8 cellular contexts compared by ENCODE assay signal in the genomic region with DNA sequence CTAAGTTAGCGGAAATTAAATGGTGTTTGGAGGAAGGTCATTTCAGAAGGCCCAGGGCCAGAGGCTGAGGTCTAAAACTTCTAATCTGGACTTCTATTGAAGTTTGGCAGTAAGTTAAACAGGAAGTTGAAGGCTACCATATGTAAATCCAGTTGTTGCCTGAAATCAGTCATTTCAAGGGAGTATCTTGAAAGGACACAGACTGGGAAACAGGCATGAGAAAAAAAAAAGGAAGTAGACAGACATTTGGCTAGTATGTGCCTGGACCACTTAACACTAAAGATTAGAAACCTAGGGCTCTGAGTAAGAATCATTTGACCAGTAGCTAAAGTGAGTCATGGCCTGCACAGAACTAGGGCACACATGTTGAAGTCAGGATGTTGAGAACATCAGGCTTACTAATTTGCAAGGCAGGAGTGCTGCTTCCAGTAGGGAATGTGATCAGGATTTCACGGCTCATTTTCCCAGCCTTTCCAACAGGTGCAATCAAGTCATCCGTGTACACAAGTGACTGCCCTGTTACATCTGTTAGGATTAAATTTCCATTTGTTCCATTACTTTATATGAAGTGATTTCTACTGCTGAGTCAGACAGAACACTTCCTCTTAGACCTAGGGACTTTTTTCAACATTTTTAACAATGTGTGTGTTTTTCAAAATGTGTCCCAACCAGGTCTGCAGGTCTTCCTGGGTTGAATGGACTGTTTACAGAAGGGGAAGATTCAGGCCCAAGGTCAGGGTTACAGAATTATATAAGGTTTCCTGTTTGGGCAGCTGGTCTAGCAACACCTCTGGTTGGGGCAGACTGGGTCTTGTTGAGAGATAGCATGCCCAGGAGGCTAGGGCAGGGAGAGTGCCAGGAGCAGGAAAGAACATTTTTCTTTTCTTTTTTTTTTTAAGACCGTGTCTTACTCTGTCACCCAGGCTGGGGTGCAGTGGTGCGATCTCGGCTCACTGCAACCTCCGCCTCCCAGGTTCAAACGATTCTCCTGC.
A peak's percentile ranks its signal among the peaks of the same experiment; 100 is the strongest.
DNase-seq lines count a peak whose midpoint lies in the region; ATAC-seq, FAIRE-seq and TF ChIP-seq lines count a peak whose summit lies in the region.

No MANE protein-coding gene starts in this region.

- TF ChIP-seq POLR2A in breast epithelium (IDR thresholded peaks at IDR 0.05), result no peak

- no peaks in the 10 kb centered on the region for H3K9me3 Mint-ChIP-seq in stimulated activated effector memory CD8-positive, alpha-beta T cell treated with anti-CD3 and anti-CD28 coated beads, Interleukin-12 subunit alpha, Interleukin-12 subunit beta, amount 100 ng/mL, for 72 hours

- DNase-seq in SHP77 treated with DMSO at 0.1 percent for 48 hours (lab: John Stamatoyannopoulos, UW), result peak; percentile 58
- DNase-seq in breast epithelium (ENCODE audit: low spot score in 2 of 2), result peak in 1 of 2 donors; percentile 45
- DNase-seq in islet precursor cell, result peak; percentile 84
- peak in 1 of 2 donors; percentile 73 for DNase-seq in stimulated activated effector memory CD8-positive, alpha-beta T cell treated with anti-CD3 and anti-CD28 coated beads, Interleukin-12 subunit alpha, Interleukin-12 subunit beta, amount 100 ng/mL, for 72 hours (ENCODE audit: low spot score in 2 of 2)
- DNase-seq in D721Med (ENCODE audit: insufficient read length, low spot score), result no peak

- peak overlapping the region; percentile 47 to 68 (median 50) for H3K4me3 ChIP-seq in breast epithelium

- H3K36me3 ChIP-seq in breast epithelium, result no peaks in the 10 kb centered on the region

- H3K27me3 ChIP-seq in breast epithelium, result no peaks in the 10 kb centered on the region

- peaks cover 5 to 35% of the 10 kb centered on the region in 2 donors for H3K4me1 ChIP-seq in breast epithelium

- H3K27ac Mint-ChIP-seq in stimulated activated effector memory CD8-positive, alpha-beta T cell treated with anti-CD3 and anti-CD28 coated beads, Interleukin-12 subunit alpha, Interleukin-12 subunit beta, amount 100 ng/mL, for 72 hours, result peak overlapping the region; percentile 96

- peak overlapping the region; percentile 98 for H3K27ac ChIP-seq in breast epithelium

- H3K4me1 Mint-ChIP-seq in stimulated activated effector memory CD8-positive, alpha-beta T cell treated with anti-CD3 and anti-CD28 coated beads, Interleukin-12 subunit alpha, Interleukin-12 subunit beta, amount 100 ng/mL, for 72 hours, result peaks cover 44% of the 10 kb centered on the region

- no peaks in the 10 kb centered on the region for H3K9me3 ChIP-seq in breast epithelium

- ATAC-seq in GM21717 (IDR thresholded peaks at IDR 0.05; ENCODE audit: unreplicated experiment), result peak; percentile 53
- ATAC-seq in stimulated activated effector memory CD8-positive, alpha-beta T cell treated with anti-CD3 and anti-CD28 coated beads, Interleukin-12 subunit alpha, Interleukin-12 subunit beta, amount 100 ng/mL, for 72 hours, result peak; percentile 79

- 0 out of 2 replicates have a peak, but pooled peaks have one; percentile 0 for TF ChIP-seq RAD21 in Ishikawa (IDR thresholded peaks at IDR 0.05; ENCODE audit: low read depth)

- intact Hi-C loops in breast epithelium (cut with DNase I; ENCODE audit: low total_unique reads), result loop anchor here (10.0 kb wide), 1 partner anchor 331 kb away; a partner anchor contains a TSS

- peaks cover 60% of the 10 kb centered on the region for H3K36me3 Mint-ChIP-seq in stimulated activated effector memory CD8-positive, alpha-beta T cell treated with anti-CD3 and anti-CD28 coated beads, Interleukin-12 subunit alpha, Interleukin-12 subunit beta, amount 100 ng/mL, for 72 hours

- H3K4me3 Mint-ChIP-seq in stimulated activated effector memory CD8-positive, alpha-beta T cell treated with anti-CD3 and anti-CD28 coated beads, Interleukin-12 subunit alpha, Interleukin-12 subunit beta, amount 100 ng/mL, for 72 hours, result peak overlapping the region; percentile 79

- FAIRE-seq in G401.6 (lab: Jason Lieb, UNC), result peak; percentile 98
- no peak for FAIRE-seq in D721Med (lab: Jason Lieb, UNC)

- peak; percentile 97 for TF ChIP-seq EP300 in Ishikawa (IDR thresholded peaks at IDR 0.05; ENCODE audit: borderline replicate concordance)

- TF ChIP-seq CTCF in breast epithelium (IDR thresholded peaks at IDR 0.05), result no peak
- no peak for TF ChIP-seq CTCF in D721Med (IDR thresholded peaks at IDR 0.05; ENCODE audit: insufficient read depth, missing control alignments)

TF ChIP-seq in Ishikawa, 13 proteins besides CTCF, POLR2A, EP300 and RAD21:
- TF ChIP-seq TEAD4 (IDR thresholded peaks at IDR 0.05) (peak; percentile 80), NFIC (IDR thresholded peaks at IDR 0.05) (peak; percentile 54; the same call in 1 of the 2 replicates), FOXM1 (IDR thresholded peaks at IDR 0.05; ENCODE audit: borderline replicate concordance, low read depth) (peak; percentile 91), EGR1 (IDR thresholded peaks at IDR 0.05) (no peak), TAF1 (IDR thresholded peaks at IDR 0.05; ENCODE audit: low read depth) (no peak), YY1 (IDR thresholded peaks at IDR 0.05; ENCODE audit: low read depth) (0 out of 2 replicates have a peak, but pooled peaks have one; percentile 11), ZBTB7A (IDR thresholded peaks at IDR 0.05; ENCODE audit: low read depth) (no peak), CREB1 (IDR thresholded peaks at IDR 0.05; ENCODE audit: low read depth) (no peak), CEBPB (IDR thresholded peaks at IDR 0.05) (no peak; the same call in 1 of the 2 replicates), TCF12 (IDR thresholded peaks at IDR 0.05; ENCODE audit: low read depth) (peak; percentile 97)
- TF ChIP-seq, protein P1, sequence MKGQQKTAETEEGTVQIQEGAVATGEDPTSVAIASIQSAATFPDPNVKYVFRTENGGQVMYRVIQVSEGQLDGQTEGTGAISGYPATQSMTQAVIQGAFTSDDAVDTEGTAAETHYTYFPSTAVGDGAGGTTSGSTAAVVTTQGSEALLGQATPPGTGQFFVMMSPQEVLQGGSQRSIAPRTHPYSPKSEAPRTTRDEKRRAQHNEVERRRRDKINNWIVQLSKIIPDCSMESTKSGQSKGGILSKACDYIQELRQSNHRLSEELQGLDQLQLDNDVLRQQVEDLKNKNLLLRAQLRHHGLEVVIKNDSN (IDR thresholded peaks at IDR 0.05), result 0 out of 2 replicates have a peak, but pooled peaks have one; percentile 9
- TF ChIP-seq, protein P2, sequence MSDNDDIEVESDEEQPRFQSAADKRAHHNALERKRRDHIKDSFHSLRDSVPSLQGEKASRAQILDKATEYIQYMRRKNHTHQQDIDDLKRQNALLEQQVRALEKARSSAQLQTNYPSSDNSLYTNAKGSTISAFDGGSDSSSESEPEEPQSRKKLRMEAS (IDR thresholded peaks at IDR 0.05), result peak; percentile 28; the same call in 1 of the 2 replicates
- TF ChIP-seq, protein P3, sequence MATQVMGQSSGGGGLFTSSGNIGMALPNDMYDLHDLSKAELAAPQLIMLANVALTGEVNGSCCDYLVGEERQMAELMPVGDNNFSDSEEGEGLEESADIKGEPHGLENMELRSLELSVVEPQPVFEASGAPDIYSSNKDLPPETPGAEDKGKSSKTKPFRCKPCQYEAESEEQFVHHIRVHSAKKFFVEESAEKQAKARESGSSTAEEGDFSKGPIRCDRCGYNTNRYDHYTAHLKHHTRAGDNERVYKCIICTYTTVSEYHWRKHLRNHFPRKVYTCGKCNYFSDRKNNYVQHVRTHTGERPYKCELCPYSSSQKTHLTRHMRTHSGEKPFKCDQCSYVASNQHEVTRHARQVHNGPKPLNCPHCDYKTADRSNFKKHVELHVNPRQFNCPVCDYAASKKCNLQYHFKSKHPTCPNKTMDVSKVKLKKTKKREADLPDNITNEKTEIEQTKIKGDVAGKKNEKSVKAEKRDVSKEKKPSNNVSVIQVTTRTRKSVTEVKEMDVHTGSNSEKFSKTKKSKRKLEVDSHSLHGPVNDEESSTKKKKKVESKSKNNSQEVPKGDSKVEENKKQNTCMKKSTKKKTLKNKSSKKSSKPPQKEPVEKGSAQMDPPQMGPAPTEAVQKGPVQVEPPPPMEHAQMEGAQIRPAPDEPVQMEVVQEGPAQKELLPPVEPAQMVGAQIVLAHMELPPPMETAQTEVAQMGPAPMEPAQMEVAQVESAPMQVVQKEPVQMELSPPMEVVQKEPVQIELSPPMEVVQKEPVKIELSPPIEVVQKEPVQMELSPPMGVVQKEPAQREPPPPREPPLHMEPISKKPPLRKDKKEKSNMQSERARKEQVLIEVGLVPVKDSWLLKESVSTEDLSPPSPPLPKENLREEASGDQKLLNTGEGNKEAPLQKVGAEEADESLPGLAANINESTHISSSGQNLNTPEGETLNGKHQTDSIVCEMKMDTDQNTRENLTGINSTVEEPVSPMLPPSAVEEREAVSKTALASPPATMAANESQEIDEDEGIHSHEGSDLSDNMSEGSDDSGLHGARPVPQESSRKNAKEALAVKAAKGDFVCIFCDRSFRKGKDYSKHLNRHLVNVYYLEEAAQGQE (IDR thresholded peaks at IDR 0.05; ENCODE audit: low read depth), result no peak
